In the genomic region with DNA sequence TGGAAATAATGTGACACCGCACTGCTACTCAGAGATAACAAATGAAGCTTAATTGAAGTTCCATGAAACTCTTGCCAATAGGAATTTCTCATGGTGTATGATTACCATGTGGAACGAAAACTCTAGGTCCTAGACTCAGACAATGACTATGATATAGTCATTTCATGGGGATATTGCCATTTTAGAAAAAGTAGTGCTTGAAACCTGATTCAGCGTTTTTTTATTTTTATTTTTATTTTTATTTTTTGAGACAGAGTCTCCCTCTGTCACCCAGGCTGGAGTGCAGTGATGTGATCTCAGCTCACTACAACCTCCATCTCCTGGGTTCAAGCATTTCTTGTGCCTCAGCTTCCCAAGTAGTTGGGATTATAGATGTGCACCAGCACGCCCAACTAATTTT, we compare ENCODE assay signal across 30 cellular contexts.
"Had no signal": no experiment of that assay in that cellular context is flagged by ENCODE, and none has a peak within 500 bp of the region (broad histone marks: within the 10 kb centered on the region; RNA-seq: fewer than 3 reads in every experiment).

No MANE protein-coding gene starts in this region.

- H3K4me1 ChIP-seq: ascending aorta, body of pancreas, breast epithelium had no signal

- DNase-seq: activated effector memory CD4-positive, alpha-beta T cell treated with anti-CD3 and anti-CD28 coated beads, Interleukin-2, amount 50 U/mL, for 16 hours; activated effector memory CD4-positive, alpha-beta T cell treated with Interleukin-2 at 50 U/mL for 16 hours; activated gamma-delta T cell; activated gamma-delta T cell treated with Interleukin-2 at 50 U/mL for 16 hours; activated naive CD4-positive, alpha-beta T cell; activated naive CD4-positive, alpha-beta T cell treated with anti-CD3 and anti-CD28 coated beads for 36 hours; activated naive CD4-positive, alpha-beta T cell treated with anti-CD3 and anti-CD28 coated beads, Interleukin-2, amount 10 ng/mL, durations not matched to agents 7 days and 5 days; activated naive CD4-positive, alpha-beta T cell treated with anti-CD3 and anti-CD28 coated beads, Interleukin-2, amount 50 U/mL, for 16 hours; activated naive CD4-positive, alpha-beta T cell treated with Interleukin-2 at 50 U/mL for 16 hours; activated naive CD8-positive, alpha-beta T cell treated with anti-CD3 and anti-CD28 coated beads, Interleukin-2, amount 10 ng/mL, durations not matched to agents 7 days and 5 days; activated naive CD8-positive, alpha-beta T cell treated with anti-CD3 and anti-CD28 coated beads, Interleukin-2, amount 50 U/mL, for 24 hours; activated T-cell treated with anti-CD3 and anti-CD28 coated beads, Interleukin-2, amount 50 U/mL, for 24 hours; activated T-cell treated with anti-CD3 and anti-CD28 coated beads, Interleukin-2, amount 50 U/mL, for 4 hours; activated T-cell treated with anti-CD3 and anti-CD28 coated beads, Interleukin-2, amount 50 U/mL, for 48 hours; activated T-cell treated with anti-CD3 and anti-CD28 coated beads, Interleukin-2, amount 50 U/mL, for 72 hours; adrenal gland; amniotic stem cell; amygdala; anterior cingulate cortex; aorta; body of pancreas; brain microvascular endothelial cell; caudate nucleus; central memory CD4-positive, alpha-beta T cell; cerebellar nuclear complex had no signal

- H3K27ac ChIP-seq: adrenal gland, ascending aorta, body of pancreas, brain microvascular endothelial cell, breast epithelium, cardiac muscle cell had no signal

- FAIRE-seq: astrocyte, bronchial epithelial cell had no signal

- H3K27me3 ChIP-seq: adrenal gland, ascending aorta, body of pancreas, brain microvascular endothelial cell, breast epithelium, cardiac muscle cell had no signal

- H3K4me3 ChIP-seq: adrenal gland, ascending aorta, body of pancreas, breast epithelium, cardiac muscle cell had no signal

- ATAC-seq: body of pancreas had no signal

- H3K36me3 ChIP-seq: adrenal gland, ascending aorta, brain microvascular endothelial cell, breast epithelium, cardiac muscle cell had no signal

- H3K9me3 ChIP-seq: adrenal gland, ascending aorta, body of pancreas, breast epithelium had no signal
